12 cellular contexts compared by ENCODE assay signal in genomic region chr10:101986277-101986971, GRCh38.
DNase-seq lines count a peak whose midpoint lies in the region; ATAC-seq and TF ChIP-seq lines count a peak whose summit lies in the region.
"Had no signal": no experiment of that assay in that cellular context is flagged by ENCODE, and none has a peak within 500 bp of the region (broad histone marks: within the 10 kb centered on the region; RNA-seq: fewer than 3 reads in every experiment).

No MANE protein-coding gene starts in this region.

- CTCF ChIA-PET in activated naive CD4-positive, alpha-beta T cell treated with anti-CD3 and anti-CD28 coated beads for 36 hours (lab: Charles Lee), result interaction anchor here (0.7 kb wide), 1 partner anchor 81 kb away, joined by 3 read pairs; no protein-coding TSS in a partner anchor

- WGBS in thyroid gland, 2 donors, result 54% methylated on average over 5 of the region's 5 CpGs

- no peak for DNase-seq in activated naive CD4-positive, alpha-beta T cell treated with anti-CD3 and anti-CD28 coated beads, Interleukin-2, amount 50 U/mL, for 72 hours (ENCODE audit: low spot score in 2 of 2)
- DNase-seq in activated naive CD4-positive, alpha-beta T cell treated with anti-CD3 and anti-CD28 coated beads for 36 hours, result no peak
- DNase-seq in NCI-H226 (peak; percentile 92), Right ventricle myocardium superior (peak; percentile 69), thyroid gland (peak; percentile 64 to 66), SHP77 (lab: John Stamatoyannopoulos, UW) (no peak)
- DNase-seq: C1 segment of cervical spinal cord, T-helper 2 cell, tibial artery had no signal

- peaks cover 0 to 4% of the 10 kb centered on the region in 2 donors for H3K36me3 Mint-ChIP-seq in activated naive CD4-positive, alpha-beta T cell treated with anti-CD3 and anti-CD28 coated beads, Interleukin-2, amount 50 U/mL, for 72 hours
- H3K36me3 Mint-ChIP-seq in activated naive CD4-positive, alpha-beta T cell treated with anti-CD3 and anti-CD28 coated beads for 36 hours (ENCODE audit: low read depth), result peaks cover 9% of the 10 kb centered on the region

- peaks cover 0 to 6% of the 10 kb centered on the region in 2 donors for H3K4me1 ChIP-seq in thyroid gland
- H3K4me1 ChIP-seq: tibial artery had no signal

- H3K27me3 ChIP-seq in thyroid gland, result no peaks in the 10 kb centered on the region
- H3K27me3 ChIP-seq: tibial artery had no signal

- peak overlapping the region; percentile 10 to 16 for H3K27ac Mint-ChIP-seq in activated naive CD4-positive, alpha-beta T cell treated with anti-CD3 and anti-CD28 coated beads, Interleukin-2, amount 50 U/mL, for 72 hours
- no peak overlapping the region for H3K27ac Mint-ChIP-seq in activated naive CD4-positive, alpha-beta T cell treated with anti-CD3 and anti-CD28 coated beads for 36 hours

- TF ChIP-seq CTCF in thyroid gland (IDR thresholded peaks at IDR 0.05), result no peak

- no peak overlapping the region for H3K4me3 ChIP-seq in thyroid gland (replicated peaks in 1 of 3)
- H3K4me3 ChIP-seq: K562, tibial artery had no signal

- H3K27ac ChIP-seq in thyroid gland, result peak overlapping the region in 1 of 3 donors; percentile 14
- H3K27ac ChIP-seq: tibial artery had no signal

- no peaks in the 10 kb centered on the region for H3K9me3 Mint-ChIP-seq in activated naive CD4-positive, alpha-beta T cell treated with anti-CD3 and anti-CD28 coated beads, Interleukin-2, amount 50 U/mL, for 72 hours
- no peaks in the 10 kb centered on the region for H3K9me3 Mint-ChIP-seq in activated naive CD4-positive, alpha-beta T cell treated with anti-CD3 and anti-CD28 coated beads for 36 hours

- H3K4me1 Mint-ChIP-seq in activated naive CD4-positive, alpha-beta T cell treated with anti-CD3 and anti-CD28 coated beads for 36 hours (ENCODE audit: low read depth), result peaks cover 6% of the 10 kb centered on the region

- H3K9me3 ChIP-seq in thyroid gland, result no peaks in the 10 kb centered on the region
- H3K9me3 ChIP-seq: tibial artery had no signal

- ATAC-seq in activated naive CD4-positive, alpha-beta T cell treated with anti-CD3 and anti-CD28 coated beads, Interleukin-2, amount 50 U/mL, for 72 hours, result no peak
- ATAC-seq in Right ventricle myocardium superior (ENCODE audit: poor library complexity), result peak; percentile 59
- ATAC-seq in HG02840 (IDR thresholded peaks at IDR 0.05; ENCODE audit: low FRiP score, unreplicated experiment), result no peak
- ATAC-seq in GM19351 (IDR thresholded peaks at IDR 0.05; ENCODE audit: unreplicated experiment), result no peak
- ATAC-seq: K562 had no signal

- H3K4me3 Mint-ChIP-seq in activated naive CD4-positive, alpha-beta T cell treated with anti-CD3 and anti-CD28 coated beads for 36 hours, result no peak overlapping the region

- H3K36me3 ChIP-seq in thyroid gland, result peaks cover 31 to 34% of the 10 kb centered on the region in 2 donors

- TF ChIP-seq POLR2A in thyroid gland (IDR thresholded peaks at IDR 0.05), result no peak

- no peaks in the 10 kb centered on the region for H3K27me3 Mint-ChIP-seq in activated naive CD4-positive, alpha-beta T cell treated with anti-CD3 and anti-CD28 coated beads for 36 hours (ENCODE audit: low read depth)

- intact Hi-C loops in activated naive CD4-positive, alpha-beta T cell treated with anti-CD3 and anti-CD28 coated beads for 36 hours (cut with micrococcal nuclease), result no loop called here
- intact Hi-C loops in Right ventricle myocardium superior (cut with DNase I) (no loop called here), thyroid gland (cut with DNase I) (no loop called here)

Comparison
In these comparisons a context has a peak if more than half of its experiments do, and no peak if none do; other contexts are left out.
1. DNase-seq: peak in NCI-H226 (single experiment), Right ventricle myocardium superior (single experiment) and thyroid gland (2 of 2); none in activated naive CD4-positive, alpha-beta T cell treated with anti-CD3 and anti-CD28 coated beads, Interleukin-2, amount 50 U/mL, for 72 hours (0 of 2), activated naive CD4-positive, alpha-beta T cell treated with anti-CD3 and anti-CD28 coated beads for 36 hours (single experiment) and SHP77 (0 of 2).